ENCODE assay signal across 27 cellular contexts in the genomic region with DNA sequence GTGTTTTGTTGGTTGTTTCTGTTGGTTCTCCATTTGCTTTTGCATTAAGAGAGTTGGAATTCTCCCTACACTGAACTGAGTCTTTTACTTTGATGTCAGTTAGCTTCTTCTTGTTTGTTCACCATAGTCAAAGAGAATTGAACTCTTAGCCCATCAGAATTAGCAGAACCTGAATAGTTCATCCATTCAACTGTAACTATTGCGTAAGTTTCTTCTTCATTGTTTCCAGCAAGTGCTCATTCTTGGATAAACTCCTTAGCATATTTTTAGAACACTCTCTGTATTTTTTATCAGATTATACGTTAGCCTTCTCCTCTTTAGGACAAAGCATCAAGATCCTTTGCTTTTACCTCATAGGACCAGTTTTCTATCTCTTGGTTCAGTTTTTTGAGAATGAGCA.
"Had no signal": no experiment of that assay in that cellular context is flagged by ENCODE, and none has a peak within 500 bp of the region (broad histone marks: within the 10 kb centered on the region; RNA-seq: fewer than 3 reads in every experiment).

No MANE protein-coding gene starts in this region.

- DNase-seq: colonic mucosa; cortex of kidney; dermis blood vessel endothelial cell; dorsolateral prefrontal cortex; effector CD4-positive, alpha-beta T cell; effector CD8-positive, alpha-beta T cell; effector memory CD4-positive, alpha-beta T cell; effector memory CD8-positive, alpha-beta T cell; endodermal cell; erythroblast; esophagus squamous epithelium; foreskin fibroblast; foreskin keratinocyte; foreskin melanocyte; gastrocnemius medialis; glutamatergic neuron; head of caudate nucleus; heart left ventricle; heart right ventricle had no signal

- H3K4me1 ChIP-seq: colonic mucosa, esophagus squamous epithelium, foreskin keratinocyte, gastrocnemius medialis, heart left ventricle, heart right ventricle had no signal

- H3K9me3 ChIP-seq: colonic mucosa, esophagus muscularis mucosa, esophagus squamous epithelium, gastrocnemius medialis, gastroesophageal sphincter had no signal

- FAIRE-seq: colon, endometrium, endothelial cell of umbilical vein, frontal cortex had no signal

- H3K36me3 ChIP-seq: colonic mucosa, esophagus muscularis mucosa, esophagus squamous epithelium, gastrocnemius medialis, gastroesophageal sphincter, heart left ventricle, heart right ventricle had no signal

- H3K4me3 ChIP-seq: colonic mucosa, coronary artery, dorsolateral prefrontal cortex, esophagus muscularis mucosa, esophagus squamous epithelium, gastrocnemius medialis, gastroesophageal sphincter, heart left ventricle, heart right ventricle had no signal

- H3K27ac ChIP-seq: colonic mucosa, coronary artery, dorsolateral prefrontal cortex, epithelial cell of prostate, esophagus muscularis mucosa, esophagus squamous epithelium, foreskin keratinocyte, gastrocnemius medialis, gastroesophageal sphincter, heart left ventricle, heart right ventricle had no signal

- H3K27me3 ChIP-seq: colonic mucosa, dorsolateral prefrontal cortex, esophagus muscularis mucosa, esophagus squamous epithelium, gastroesophageal sphincter, heart left ventricle, heart right ventricle had no signal
